In the genomic region with DNA sequence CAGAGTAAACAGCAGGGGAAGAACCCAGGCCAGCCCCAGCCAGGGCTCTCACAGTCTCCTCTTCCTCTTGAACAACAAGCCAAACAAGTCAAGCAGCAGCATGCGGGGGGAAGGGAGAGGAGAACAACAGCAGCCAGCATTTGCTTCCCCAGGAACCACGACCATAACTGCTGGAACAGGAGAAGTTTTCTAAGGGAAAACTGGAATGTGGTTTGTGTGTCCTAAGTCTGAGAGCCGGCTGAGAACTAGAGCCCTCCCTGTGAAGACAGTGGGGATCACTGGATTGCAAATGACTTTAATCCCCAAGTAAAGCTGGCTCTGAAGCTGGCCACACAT, we compare ENCODE assay signal across 13 cellular contexts. TPM values are rescaled to one million over a fixed set of nuclear protein-coding genes. Genes with fewer than 3 reads are reported as not detected.
DNase-seq lines count a peak whose midpoint lies in the region; ATAC-seq, FAIRE-seq and TF ChIP-seq lines count a peak whose summit lies in the region.
"Had no signal": no experiment of that assay in that cellular context is flagged by ENCODE, and none has a peak within 500 bp of the region (broad histone marks: within the 10 kb centered on the region; RNA-seq: fewer than 3 reads in every experiment).

No MANE protein-coding gene starts in this region.

- no peak for TF ChIP-seq CTCF in smooth muscle cell (IDR thresholded peaks at IDR 0.05; ENCODE audit: borderline replicate concordance, insufficient read depth, poor library complexity, severe bottlenecking)
- TF ChIP-seq CTCF in MM.1S (IDR thresholded peaks at IDR 0.05; ENCODE audit: low read length) = no peak

- 21% methylated on average over 3 of the region's 3 CpGs for WGBS in smooth muscle cell (ENCODE audit: low lambda C conversion rate)

- H3F3A ChIP-seq in smooth muscle cell (ENCODE audit: low read depth) (peaks cover 7% of the 10 kb centered on the region), MM.1S (ENCODE audit: insufficient read depth, low read length) (no peaks in the 10 kb centered on the region)

- H3K9me3 ChIP-seq in NT2/D1 (ENCODE audit: insufficient read depth, low read length) (no peaks in the 10 kb centered on the region), smooth muscle cell (replicated peaks; ENCODE audit: low read depth) (no peaks in the 10 kb centered on the region), MM.1S (replicated peaks; ENCODE audit: insufficient read depth, low read length) (no peaks in the 10 kb centered on the region)

- H3K9me2 ChIP-seq in MM.1S (replicated peaks; ENCODE audit: insufficient read depth, low read length) = no peaks in the 10 kb centered on the region

- no peaks in the 10 kb centered on the region for H4K20me1 ChIP-seq in smooth muscle cell (ENCODE audit: low read depth)
- H4K20me1 ChIP-seq in MM.1S (ENCODE audit: insufficient read depth, low read length) = no peaks in the 10 kb centered on the region

- ATAC-seq in GM21786 (IDR thresholded peaks at IDR 0.05; ENCODE audit: unreplicated experiment) = no peak
- ATAC-seq: sciatic nerve had no signal

- H2AFZ ChIP-seq in smooth muscle cell (ENCODE audit: low read depth) (no peak overlapping the region), MM.1S (ENCODE audit: low read length) (no peak overlapping the region)

- H3K4me2 ChIP-seq in smooth muscle cell (no peak overlapping the region), MM.1S (ENCODE audit: low read depth, low read length) (no peak overlapping the region)

- no peaks in the 10 kb centered on the region for H3K27me3 ChIP-seq in NT2/D1 (ENCODE audit: insufficient read depth, insufficient read length)
- no peaks in the 10 kb centered on the region for H3K27me3 ChIP-seq in smooth muscle cell (ENCODE audit: low read depth)
- H3K27me3 ChIP-seq in MM.1S (replicated peaks; ENCODE audit: insufficient read depth, low read length) = no peaks in the 10 kb centered on the region

- H3K9ac ChIP-seq in NT2/D1 (ENCODE audit: insufficient read length, low read depth) = no peak overlapping the region
- H3K9ac ChIP-seq in smooth muscle cell (ENCODE audit: low read depth) = no peak overlapping the region
- H3K9ac ChIP-seq in MM.1S (ENCODE audit: low read length) = no peak overlapping the region

- peaks cover 21% of the 10 kb centered on the region for H3K36me3 ChIP-seq in NT2/D1 (ENCODE audit: insufficient read depth, insufficient read length, low read length)
- no peaks in the 10 kb centered on the region for H3K36me3 ChIP-seq in smooth muscle cell (ENCODE audit: low read depth)
- no peaks in the 10 kb centered on the region for H3K36me3 ChIP-seq in MM.1S (replicated peaks; ENCODE audit: insufficient read depth, low read length)

- H3K79me2 ChIP-seq in smooth muscle cell (ENCODE audit: low read depth) = no peaks in the 10 kb centered on the region
- H3K79me2 ChIP-seq in MM.1S (ENCODE audit: low read length) = no peaks in the 10 kb centered on the region

- H3K27ac ChIP-seq in smooth muscle cell (ENCODE audit: low read depth) = peak overlapping the region; percentile 44
- no peak overlapping the region for H3K27ac ChIP-seq in MM.1S (ENCODE audit: low read length)

- H3K4me3 ChIP-seq in NT2/D1 (ENCODE audit: insufficient read length, low read depth) (no peak overlapping the region), smooth muscle cell (no peak overlapping the region), MM.1S (ENCODE audit: low read length) (no peak overlapping the region)

- H3K4me1 ChIP-seq in NT2/D1 (ENCODE audit: insufficient read depth, insufficient read length) = peaks cover 13% of the 10 kb centered on the region
- peaks cover 6% of the 10 kb centered on the region for H3K4me1 ChIP-seq in smooth muscle cell (ENCODE audit: low read depth)
- no peaks in the 10 kb centered on the region for H3K4me1 ChIP-seq in MM.1S (ENCODE audit: low read length)

- FAIRE-seq in urothelium cell line (lab: Jason Lieb, UNC) = no peak
- FAIRE-seq: endothelial cell of umbilical vein had no signal

- DNase-seq in DMS153 (lab: John Stamatoyannopoulos, UW) (peak; percentile 77), NT2/D1 (ENCODE audit: low read depth, low spot score) (peak; percentile 44), islet precursor cell (peak; percentile 75), smooth muscle cell (lab: John Stamatoyannopoulos, UW; ENCODE audit: unreplicated experiment) (no peak), urothelium cell line (ENCODE audit: low spot score) (no peak), MM.1S (no peak), KG1 (lab: John Stamatoyannopoulos, UW) (no peak)
- DNase-seq: activated B cell treated with CpG ODN at 0.5 μM for 24 hours, GOT3, NCI-H1092 had no signal

RNA-seq across cellular contexts. Expression of gene COQ8A, which starts 48.2 kb away (rescaled TPM):
- 3.1 and 3.4 TPM in 2 replicates for total RNA-seq in smooth muscle cell
- 3.4 and 4.2 TPM in 2 replicates for polyA plus RNA-seq in smooth muscle cell

Comparison
In these comparisons a context has a peak if more than half of its experiments do, and no peak if none do; other contexts are left out.
1. DNase-seq: peak in DMS153 (single experiment), NT2/D1 (single experiment) and islet precursor cell (single experiment); none in smooth muscle cell (single experiment), urothelium cell line (single experiment), MM.1S (single experiment) and KG1 (single experiment).